28 cellular contexts compared by ENCODE assay signal in genomic region chr10:76359001-76359400, GRCh38.
"Had no signal": no experiment of that assay in that cellular context is flagged by ENCODE, and none has a peak within 500 bp of the region (broad histone marks: within the 10 kb centered on the region; RNA-seq: fewer than 3 reads in every experiment).

No MANE protein-coding gene starts in this region.

- DNase-seq: dermis blood vessel endothelial cell; effector memory CD4-positive, alpha-beta T cell; erythroblast; esophagus squamous epithelium; foreskin keratinocyte; heart left ventricle; kidney; naive thymus-derived CD4-positive, alpha-beta T cell; nucleus accumbens; ovary; posterior cingulate gyrus; psoas muscle; right cardiac atrium; sigmoid colon; spleen; stimulated activated CD4-positive, alpha-beta T cell treated with anti-CD3 and anti-CD28 coated beads, Interleukin-4, amount 100 ng/mL, for 4 hours; stimulated activated naive CD8-positive, alpha-beta T cell treated with anti-CD3 and anti-CD28 coated beads, Interleukin-15, Interleukin-2, amounts not matched to agents 100 U/mL and 50 U/mL, for 24 hours; substantia nigra; testis; tibial artery had no signal

- ATAC-seq: foreskin keratinocyte; gastroesophageal sphincter; heart left ventricle; left lobe of liver; naive thymus-derived CD4-positive, alpha-beta T cell; psoas muscle; stimulated activated memory B cell treated with anti-CD40 and anti-IgM and Interleukin-4, amounts not matched to agents 10 μg/mL and 1 μg/mL and 100 μg/mL, for 72 hours; stimulated activated naive CD8-positive, alpha-beta T cell treated with anti-CD3 and anti-CD28 coated beads, Interleukin-15, Interleukin-2, amounts not matched to agents 100 U/mL and 50 U/mL, for 24 hours had no signal

- H3K36me3 ChIP-seq: esophagus squamous epithelium, gastroesophageal sphincter, heart left ventricle, neural progenitor cell, ovary, sigmoid colon, spleen, tibial artery had no signal

- H3K4me1 ChIP-seq: esophagus squamous epithelium, foreskin keratinocyte, gastroesophageal sphincter, heart left ventricle, neural progenitor cell, psoas muscle, spleen, testis, tibial artery had no signal

- H3K9me3 ChIP-seq: esophagus squamous epithelium, gastroesophageal sphincter, heart left ventricle, ovary, psoas muscle, sigmoid colon, spleen, testis, tibial artery had no signal

- H3K4me3 ChIP-seq: coronary artery, esophagus squamous epithelium, gastroesophageal sphincter, heart left ventricle, hepatocyte, lung, neural progenitor cell, ovary, psoas muscle, sigmoid colon, skin epidermis, spleen, testis, tibial artery had no signal
